1 cellular context compared by ENCODE assay signal in the genomic region with DNA sequence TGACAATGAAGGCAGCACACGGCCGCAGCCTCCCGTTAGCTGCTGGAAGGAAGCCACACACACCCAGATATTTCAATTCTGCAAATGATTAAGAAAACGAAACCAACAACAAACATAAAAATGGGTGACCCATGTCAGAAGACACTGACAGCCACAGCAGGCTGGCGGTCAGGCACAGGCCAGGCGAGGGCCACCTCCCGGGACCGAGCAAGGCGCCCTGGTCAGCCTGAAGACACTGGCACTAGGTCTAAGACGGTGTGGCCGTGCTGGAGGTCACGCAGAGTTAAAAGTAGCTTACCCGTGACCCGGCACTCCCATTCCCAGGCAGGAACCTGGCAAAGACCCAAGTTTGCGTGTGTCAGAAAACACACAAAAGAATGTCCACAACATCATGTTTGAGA.
A peak's percentile ranks its signal among the peaks of the same experiment; 100 is the strongest.
TF ChIP-seq lines count a peak whose summit lies in the region.

No MANE protein-coding gene starts in this region.

TF ChIP-seq in K562, 482 proteins besides CTCF, POLR2A, EP300 and RAD21 (continued from another document and continues in another):
- no peak for TF ChIP-seq MYBL2 (IDR thresholded peaks at IDR 0.05; ENCODE audit: low read depth)
- no peak for TF ChIP-seq MYBL2 (CRISPR knock-in tag; IDR thresholded peaks at IDR 0.05; ENCODE audit: borderline replicate concordance)
- TF ChIP-seq SREBF2 (CRISPR knock-in tag; IDR thresholded peaks at IDR 0.05), result no peak
- TF ChIP-seq YY1 (IDR thresholded peaks at IDR 0.05; ENCODE audit: borderline replicate concordance in 1 of 3, control insufficient read depth in 1 of 3, extremely low read depth in 1 of 3, insufficient read depth in 3 of 3, insufficient read length in 1 of 3, insufficient replicate concordance in 2 of 3, low read depth in 1 of 3, low read length in 2 of 3), result peak in 1 of 3 experiments; percentile 5
- TF ChIP-seq RAD51 (IDR thresholded peaks at IDR 0.05; ENCODE audit: borderline replicate concordance, low read depth), result no peak
- no peak for TF ChIP-seq ZSCAN29 (IDR thresholded peaks at IDR 0.05)
- no peak for TF ChIP-seq FOXA3 (CRISPR knock-in tag; conservative IDR thresholded peaks at IDR 0.05 in 1 of 2, IDR thresholded peaks at IDR 0.05 in 1 of 2)
- no peak for TF ChIP-seq CHD7 (IDR thresholded peaks at IDR 0.05; ENCODE audit: low read depth, low read length)
- no peak for TF ChIP-seq NR4A1 (CRISPR knock-in tag; IDR thresholded peaks at IDR 0.05)
- TF ChIP-seq NR4A1 (tag; IDR thresholded peaks at IDR 0.05), result no peak
- no peak for TF ChIP-seq ERF (CRISPR knock-in tag; IDR thresholded peaks at IDR 0.05)
- TF ChIP-seq MIER1 (IDR thresholded peaks at IDR 0.05; ENCODE audit: low read depth), result no peak
- TF ChIP-seq GTF2A2 (tag; IDR thresholded peaks at IDR 0.05), result no peak
- TF ChIP-seq DACH1 (IDR thresholded peaks at IDR 0.05; ENCODE audit: partially characterized antibody), result no peak
- TF ChIP-seq JUNB (CRISPR knock-in tag; conservative IDR thresholded peaks at IDR 0.05), result no peak
- no peak for TF ChIP-seq HMBOX1 (IDR thresholded peaks at IDR 0.05)
- TF ChIP-seq ZNF584 (CRISPR knock-in tag; IDR thresholded peaks at IDR 0.05; ENCODE audit: low read depth), result no peak
- TF ChIP-seq ZNF121 (CRISPR knock-in tag; conservative IDR thresholded peaks at IDR 0.05), result no peak
- TF ChIP-seq XRCC5 (IDR thresholded peaks at IDR 0.05; ENCODE audit: low read depth, low read length), result no peak
- TF ChIP-seq ILK (tag; IDR thresholded peaks at IDR 0.05; ENCODE audit: borderline replicate concordance, low read depth), result no peak
- TF ChIP-seq, protein P1, sequence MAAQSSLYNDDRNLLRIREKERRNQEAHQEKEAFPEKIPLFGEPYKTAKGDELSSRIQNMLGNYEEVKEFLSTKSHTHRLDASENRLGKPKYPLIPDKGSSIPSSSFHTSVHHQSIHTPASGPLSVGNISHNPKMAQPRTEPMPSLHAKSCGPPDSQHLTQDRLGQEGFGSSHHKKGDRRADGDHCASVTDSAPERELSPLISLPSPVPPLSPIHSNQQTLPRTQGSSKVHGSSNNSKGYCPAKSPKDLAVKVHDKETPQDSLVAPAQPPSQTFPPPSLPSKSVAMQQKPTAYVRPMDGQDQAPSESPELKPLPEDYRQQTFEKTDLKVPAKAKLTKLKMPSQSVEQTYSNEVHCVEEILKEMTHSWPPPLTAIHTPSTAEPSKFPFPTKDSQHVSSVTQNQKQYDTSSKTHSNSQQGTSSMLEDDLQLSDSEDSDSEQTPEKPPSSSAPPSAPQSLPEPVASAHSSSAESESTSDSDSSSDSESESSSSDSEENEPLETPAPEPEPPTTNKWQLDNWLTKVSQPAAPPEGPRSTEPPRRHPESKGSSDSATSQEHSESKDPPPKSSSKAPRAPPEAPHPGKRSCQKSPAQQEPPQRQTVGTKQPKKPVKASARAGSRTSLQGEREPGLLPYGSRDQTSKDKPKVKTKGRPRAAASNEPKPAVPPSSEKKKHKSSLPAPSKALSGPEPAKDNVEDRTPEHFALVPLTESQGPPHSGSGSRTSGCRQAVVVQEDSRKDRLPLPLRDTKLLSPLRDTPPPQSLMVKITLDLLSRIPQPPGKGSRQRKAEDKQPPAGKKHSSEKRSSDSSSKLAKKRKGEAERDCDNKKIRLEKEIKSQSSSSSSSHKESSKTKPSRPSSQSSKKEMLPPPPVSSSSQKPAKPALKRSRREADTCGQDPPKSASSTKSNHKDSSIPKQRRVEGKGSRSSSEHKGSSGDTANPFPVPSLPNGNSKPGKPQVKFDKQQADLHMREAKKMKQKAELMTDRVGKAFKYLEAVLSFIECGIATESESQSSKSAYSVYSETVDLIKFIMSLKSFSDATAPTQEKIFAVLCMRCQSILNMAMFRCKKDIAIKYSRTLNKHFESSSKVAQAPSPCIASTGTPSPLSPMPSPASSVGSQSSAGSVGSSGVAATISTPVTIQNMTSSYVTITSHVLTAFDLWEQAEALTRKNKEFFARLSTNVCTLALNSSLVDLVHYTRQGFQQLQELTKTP (IDR thresholded peaks at IDR 0.05; ENCODE audit: low read depth in 1 of 2, partially characterized antibody in 2 of 2), result no peak
- no peak for TF ChIP-seq ZBTB34 (CRISPR knock-in tag; IDR thresholded peaks at IDR 0.05)
- TF ChIP-seq ETV6 (IDR thresholded peaks at IDR 0.05; ENCODE audit: borderline replicate concordance in 1 of 2, low read depth in 2 of 2, low read length in 1 of 2), result no peak
- no peak for TF ChIP-seq ETV6 (CRISPR knock-in tag; IDR thresholded peaks at IDR 0.05; ENCODE audit: borderline replicate concordance)
- TF ChIP-seq ZKSCAN1 (IDR thresholded peaks at IDR 0.05; ENCODE audit: low read depth, low read length), result no peak
- no peak for TF ChIP-seq FOSL1 (tag; conservative IDR thresholded peaks at IDR 0.05)
- TF ChIP-seq ZNF445 (CRISPR knock-in tag; IDR thresholded peaks at IDR 0.05; ENCODE audit: low read depth), result no peak
- no peak for TF ChIP-seq CHD4 (IDR thresholded peaks at IDR 0.05; ENCODE audit: insufficient read depth, insufficient replicate concordance, low read depth, low read length, poor library complexity, severe bottlenecking)
- TF ChIP-seq SRSF1 (IDR thresholded peaks at IDR 0.05; ENCODE audit: low read depth, low read length), result no peak
- TF ChIP-seq CTBP1 (IDR thresholded peaks at IDR 0.05; ENCODE audit: borderline replicate concordance), result 0 out of 2 replicates have a peak, but pooled peaks have one; percentile 21
- peak; percentile 82 for TF ChIP-seq RBBP5 (IDR thresholded peaks at IDR 0.05; ENCODE audit: borderline replicate concordance, insufficient read depth, low read length, poor library complexity, severe bottlenecking)
- no peak for TF ChIP-seq SRSF3 (IDR thresholded peaks at IDR 0.05; ENCODE audit: insufficient read depth, low read length)
- TF ChIP-seq NR2C2 (CRISPR knock-in tag; IDR thresholded peaks at IDR 0.05), result no peak
- TF ChIP-seq NR2C2 (tag; IDR thresholded peaks at IDR 0.05), result 0 out of 2 replicates have a peak, but pooled peaks have one; percentile 15
- TF ChIP-seq TCFL5 (CRISPR knock-in tag; conservative IDR thresholded peaks at IDR 0.05), result no peak
- no peak for TF ChIP-seq YBX1 (IDR thresholded peaks at IDR 0.05)
- no peak for TF ChIP-seq SIN3B (IDR thresholded peaks at IDR 0.05; ENCODE audit: low read depth)
- no peak for TF ChIP-seq ARID4B (CRISPR knock-in tag; IDR thresholded peaks at IDR 0.05)
